In the genomic region with DNA sequence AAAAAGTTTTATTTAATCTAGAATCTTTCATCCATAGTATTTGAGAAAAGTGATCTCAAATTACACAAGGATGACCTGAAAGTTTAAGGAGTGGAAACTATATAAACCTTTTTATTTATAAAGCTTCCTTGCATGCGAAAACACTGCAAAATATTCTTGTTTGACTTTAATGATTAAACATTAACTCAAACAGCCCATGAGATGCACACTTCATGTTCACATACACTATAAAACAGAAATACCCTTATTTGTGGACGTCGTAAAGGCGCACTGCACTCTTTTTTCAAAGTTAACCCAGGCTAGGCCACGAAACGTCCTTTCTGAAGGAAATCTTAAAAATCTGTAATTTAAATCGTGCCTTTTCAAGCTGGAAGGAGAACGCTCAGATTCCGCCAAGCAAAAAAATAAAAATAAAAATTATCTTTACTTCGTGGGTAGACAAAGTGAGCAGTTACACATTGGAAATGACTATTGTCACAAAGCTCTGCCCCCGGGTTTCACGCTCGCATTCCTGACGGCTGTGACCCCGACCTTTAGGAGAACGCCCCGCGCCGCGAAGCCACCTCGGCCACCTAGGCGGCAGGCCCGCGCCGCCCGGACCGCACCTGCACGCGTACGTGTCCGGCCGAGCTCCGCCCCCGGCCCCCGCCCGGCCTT, we compare ENCODE assay signal across 8 cellular contexts. TPM values are rescaled to one million over a fixed set of nuclear protein-coding genes. Genes with fewer than 3 reads are reported as not detected.
DNase-seq lines count a peak whose midpoint lies in the region; ATAC-seq, FAIRE-seq and TF ChIP-seq lines count a peak whose summit lies in the region.

No MANE protein-coding gene starts in this region.

- 0% methylated on average over 14 of the region's 36 CpGs for WGBS in mammary epithelial cell (ENCODE audit: low coverage, missing lambda C conversion rate)

- peaks cover 9 to 25% of the 10 kb centered on the region in 2 donors for H3K36me3 Mint-ChIP-seq in CD4-positive, alpha-beta memory T cell

- POLR2A ChIA-PET in CD4-positive, alpha-beta memory T cell (lab: Charles Lee; ENCODE audit: partially characterized antibody), result interaction anchor here (0.6 to 4.0 kb wide), 11 partner anchors 10 to 760 kb away, joined by 3 to 99 read pairs (median 4); a partner anchor contains a TSS

- H3K27ac ChIP-seq in CD4-positive, alpha-beta memory T cell (ENCODE audit: low read depth, low read length), result peak overlapping the region; percentile 89
- H3K27ac ChIP-seq in mammary epithelial cell (ENCODE audit: insufficient read depth, low read depth, low read length), result peak overlapping the region; percentile 89

- H3K4me1 Mint-ChIP-seq in CD4-positive, alpha-beta memory T cell, result peaks cover 14 to 38% (median 25%) of the 10 kb centered on the region in 4 donors

- no peaks in the 10 kb centered on the region for H3K27me3 ChIP-seq in CD4-positive, alpha-beta memory T cell (ENCODE audit: insufficient read depth, low read length)
- H3K27me3 ChIP-seq in mammary epithelial cell (ENCODE audit: insufficient read depth, low read length), result no peaks in the 10 kb centered on the region

- TSS peak; percentile 26 for BruUV-seq in mammary epithelial cell (replicated peaks; lab: Mats Ljungman, UMichigan)

- H3K4me2 ChIP-seq in mammary epithelial cell (ENCODE audit: insufficient read depth, low read depth, low read length), result peak overlapping the region; percentile 85

- CTCF ChIA-PET in CD4-positive, alpha-beta memory T cell (lab: Charles Lee; ENCODE audit: partially characterized antibody), result interaction anchor here (1.1 to 4.2 kb wide), 3 partner anchors 11 to 400 kb away, joined by 3 to 28 read pairs (median 7); a partner anchor contains a TSS
- CTCF ChIA-PET in mammary epithelial cell (lab: Charles Lee; ENCODE audit: low non-redundant PET), result no interaction called here

- peak overlapping the region; percentile 57 to 91 for H3K4me3 ChIP-seq in CD4-positive, alpha-beta memory T cell (ENCODE audit: low read length in 2 of 2)
- peak overlapping the region; percentile 76 to 100 (median 99) for H3K4me3 ChIP-seq in mammary epithelial cell (replicated peaks in 1 of 3; ENCODE audit: insufficient read depth in 1 of 3, low read depth in 2 of 3, low read length in 3 of 3)
- H3K4me3 ChIP-seq in mucosa of descending colon, result peak overlapping the region; percentile 61

- H3K4me3 Mint-ChIP-seq in CD4-positive, alpha-beta memory T cell, result peak overlapping the region; percentile 78 to 89 (median 85)

- intact Hi-C loops in CD4-positive, alpha-beta memory T cell (cut with micrococcal nuclease), result loop anchor here (1.0 to 5.0 kb wide), 4 partner anchors 12 to 400 kb away; a partner anchor contains a TSS
- intact Hi-C loops in mammary epithelial cell (cut with micrococcal nuclease) (loop anchor here (1.0 to 5.0 kb wide), 2 partner anchors 12 to 75 kb away; no protein-coding TSS in a partner anchor), mucosa of descending colon (cut with DNase I, micrococcal nuclease) (no loop called here)

- peaks cover 54% of the 10 kb centered on the region for H3K79me2 ChIP-seq in mammary epithelial cell (ENCODE audit: insufficient read depth, low read length)

- H4K20me1 ChIP-seq in mammary epithelial cell (ENCODE audit: insufficient read depth, low read length), result no peaks in the 10 kb centered on the region

- TF ChIP-seq CTCF in mammary epithelial cell (conservative IDR thresholded peaks at IDR 0.05 in 1 of 2, IDR thresholded peaks at IDR 0.05 in 1 of 2; ENCODE audit: extremely low read depth in 1 of 2, insufficient read depth in 1 of 2, low read depth in 1 of 2, low read length in 2 of 2) (no peak), mucosa of descending colon (IDR thresholded peaks at IDR 0.05) (no peak)

- H3K4me1 ChIP-seq in CD4-positive, alpha-beta memory T cell (ENCODE audit: insufficient read depth, low read length), result peaks cover 22% of the 10 kb centered on the region
- H3K4me1 ChIP-seq in mammary epithelial cell (ENCODE audit: insufficient read depth, low read length), result no peaks in the 10 kb centered on the region
- H3K4me1 ChIP-seq in mucosa of descending colon (ENCODE audit: low read depth), result peaks cover 17% of the 10 kb centered on the region

- DNase-seq in CD4-positive, alpha-beta memory T cell, result peak in 1 of 5 donors; percentile 10
- DNase-seq in NAMALWA (ENCODE audit: low spot score) (peak; percentile 53), mammary epithelial cell (no peak), mucosa of descending colon (peak in 1 of 3 donors; percentile 40), cerebellar cortex (ENCODE audit: low spot score) (no peak), HTR-8/SVneo (ENCODE audit: insufficient read length, low spot score) (no peak), GF-D8 (lab: John Stamatoyannopoulos, UW) (no peak), NCI-H2196 treated with DMSO at 0.1 percent for 48 hours (lab: John Stamatoyannopoulos, UW; ENCODE audit: unreplicated experiment) (no peak)

- no peaks in the 10 kb centered on the region for H3K9me3 ChIP-seq in CD4-positive, alpha-beta memory T cell (ENCODE audit: control insufficient read depth in 1 of 2, low read length in 2 of 2)
- H3K9me3 ChIP-seq in mammary epithelial cell (replicated peaks; ENCODE audit: insufficient read depth, low read length) (no peaks in the 10 kb centered on the region), mucosa of descending colon (no peaks in the 10 kb centered on the region)

- H3K27me3 Mint-ChIP-seq in CD4-positive, alpha-beta memory T cell, result no peaks in the 10 kb centered on the region

- peaks cover 12% of the 10 kb centered on the region for H3K36me3 ChIP-seq in CD4-positive, alpha-beta memory T cell (ENCODE audit: insufficient read depth, low read length)
- peaks cover 14% of the 10 kb centered on the region for H3K36me3 ChIP-seq in mammary epithelial cell (ENCODE audit: insufficient read depth, low read length)
- peaks cover 10% of the 10 kb centered on the region for H3K36me3 ChIP-seq in mucosa of descending colon (ENCODE audit: low read depth)

- H3K9ac ChIP-seq in mammary epithelial cell (ENCODE audit: insufficient read depth, low read length), result peak overlapping the region; percentile 93

- H3K27ac Mint-ChIP-seq in CD4-positive, alpha-beta memory T cell, result peak overlapping the region; percentile 76 to 92 (median 89)

- dilution Hi-C loops in mammary epithelial cell (cut with HindIII; ENCODE audit: low sequenced_read_pairs), result no loop called here

- ATAC-seq in mucosa of descending colon, result peak; percentile 40

- FAIRE-seq in HTR-8/SVneo (lab: Jason Lieb, UNC), result no peak

- in situ Hi-C loops in mammary epithelial cell (cut with MboI; ENCODE audit: low sequenced_read_pairs in 2 of 2), result loop anchor here in 1 of 2 donors (25.0 kb wide), 1 partner anchor 305 kb away; no protein-coding TSS in a partner anchor

- no peaks in the 10 kb centered on the region for H3K9me3 Mint-ChIP-seq in CD4-positive, alpha-beta memory T cell

- peak overlapping the region; percentile 87 for H2AFZ ChIP-seq in mammary epithelial cell (ENCODE audit: low read depth, low read length)

RNA-seq across cellular contexts. Expression of a gene that starts 0.7 kb away (rescaled TPM):
- total RNA-seq in CD4-positive, alpha-beta memory T cell, result 10 to 100 TPM; 79.4 to 81.0 TPM
- 10 to 100 TPM; 17.4 to 37.2 TPM for polyA plus RNA-seq in CD4-positive, alpha-beta memory T cell
- total RNA-seq in mammary epithelial cell (100 to 1,000 TPM in 1 of 2 donors, 10 to 100 TPM in 1; 89.5 to 108 TPM), mucosa of descending colon (100 to 1,000 TPM in 1 of 3 donors, 10 to 100 TPM in 2; 79.1 to 131 (median 86.1) TPM)
- polyA plus RNA-seq in mammary epithelial cell, result 115 TPM
- 59.2 TPM for polyA minus RNA-seq in mammary epithelial cell

RNA-seq across cellular contexts. Expression of a gene that starts 12.6 kb away (rescaled TPM):
- total RNA-seq in CD4-positive, alpha-beta memory T cell, result 10 to 100 TPM; 45.5 to 48.3 TPM
- polyA plus RNA-seq in CD4-positive, alpha-beta memory T cell, result 10 to 100 TPM; 70.3 to 84.2 TPM
- total RNA-seq in mammary epithelial cell, result 100 to 1,000 TPM in 1 of 2 donors, 10 to 100 TPM in 1; 72.1 to 130 TPM
- 64.8 TPM for polyA plus RNA-seq in mammary epithelial cell
- 97.6 TPM for polyA minus RNA-seq in mammary epithelial cell
- 100 to 1,000 TPM in 2 of 3 donors, 10 to 100 TPM in 1; 73.8 to 129 (median 124) TPM for total RNA-seq in mucosa of descending colon

Comparison
In these comparisons a context has a peak if more than half of its experiments do, and no peak if none do; other contexts are left out.
1. intact Hi-C loops: an anchor here in CD4-positive, alpha-beta memory T cell (1.0 to 5.0 kb wide) and mammary epithelial cell (1.0 to 5.0 kb wide); none called in mucosa of descending colon.